Comparison of ENCODE assay signal across 12 cellular contexts in genomic region chr17:61245706-61246135, GRCh38.
"Had no signal": no experiment of that assay in that cellular context is flagged by ENCODE, and none has a peak within 500 bp of the region (broad histone marks: within the 10 kb centered on the region; RNA-seq: fewer than 3 reads in every experiment).

No MANE protein-coding gene starts in this region.

- H3K9me3 ChIP-seq: gastroesophageal sphincter, heart right ventricle, right lobe of liver had no signal

- H3K27ac ChIP-seq: cardiac muscle cell, gastroesophageal sphincter, heart right ventricle, right lobe of liver had no signal

- ATAC-seq: activated naive CD4-positive, alpha-beta T cell treated with anti-CD3 and anti-CD28 coated beads, Interleukin-2, amount 50 U/mL, for 72 hours; activated T-cell treated with anti-CD3 and anti-CD28 coated beads, Interleukin-2, amount 50 U/mL, for 72 hours; gastroesophageal sphincter; heart right ventricle; right lobe of liver; stimulated activated naive CD8-positive, alpha-beta T cell treated with anti-CD3 and anti-CD28 coated beads, Interleukin-15, Interleukin-2, amounts not matched to agents 100 U/mL and 50 U/mL, for 24 hours had no signal

- DNase-seq: activated CD4-positive, alpha-beta T cell treated with anti-CD3 and anti-CD28 coated beads, Interleukin-2, amount 10 ng/mL, durations not matched to agents 7 days and 5 days; activated CD8-positive, alpha-beta memory T cell treated with anti-CD3 and anti-CD28 coated beads, Interleukin-2, amount 50 U/mL, for 48 hours; activated gamma-delta T cell; activated T-cell treated with anti-CD3 and anti-CD28 coated beads, Interleukin-2, amount 50 U/mL, for 72 hours; heart right ventricle; kidney glomerular epithelial cell; right lobe of liver; stimulated activated naive CD8-positive, alpha-beta T cell treated with anti-CD3 and anti-CD28 coated beads, Interleukin-15, Interleukin-2, amounts not matched to agents 100 U/mL and 50 U/mL, for 24 hours; trophoblast cell had no signal

- H3K4me3 ChIP-seq: cardiac muscle cell, gastroesophageal sphincter, heart right ventricle, right lobe of liver had no signal

- H3K4me1 ChIP-seq: right lobe of liver had no signal

- H3K27me3 ChIP-seq: cardiac muscle cell, gastroesophageal sphincter, heart right ventricle, right lobe of liver had no signal

- H3K36me3 ChIP-seq: cardiac muscle cell, gastroesophageal sphincter, heart right ventricle, right lobe of liver had no signal
